1 cellular context compared by ENCODE assay signal in the genomic region with DNA sequence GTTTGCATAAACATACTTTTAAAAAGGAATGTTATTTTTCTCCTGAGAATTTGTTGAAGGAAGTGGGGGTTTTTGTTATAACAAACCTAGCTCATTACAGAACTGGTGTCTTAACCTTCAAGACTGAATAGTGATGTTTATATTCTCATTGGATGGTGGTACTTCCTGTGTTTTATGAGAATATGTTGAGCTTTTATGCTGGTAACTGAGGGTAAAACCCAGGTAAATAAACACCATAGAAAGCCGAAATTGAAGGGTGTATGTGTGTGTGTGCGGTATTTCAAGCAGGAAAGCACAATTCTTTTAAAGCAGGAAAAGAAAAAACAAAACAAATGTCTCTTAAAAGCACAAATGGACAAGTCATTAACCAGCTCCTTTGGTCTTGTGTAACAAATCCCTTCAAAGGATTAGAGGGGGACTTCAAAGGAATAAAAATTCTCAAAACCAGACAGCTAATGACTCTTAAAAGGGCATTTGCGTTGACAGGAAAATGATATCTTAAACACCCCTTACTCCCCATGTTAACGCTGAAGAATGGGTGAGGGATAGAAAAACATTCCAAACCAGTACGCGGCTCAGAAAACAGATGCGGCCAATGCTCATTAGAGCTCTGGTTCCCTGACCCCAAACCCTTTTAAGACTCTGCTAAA.
A peak's percentile ranks its signal among the peaks of the same experiment; 100 is the strongest.
TF ChIP-seq lines count a peak whose summit lies in the region.

No MANE protein-coding gene starts in this region.

TF ChIP-seq in GM12878, 131 proteins besides CTCF, POLR2A, EP300 and RAD21:
- TF ChIP-seq EZH2 (IDR thresholded peaks at IDR 0.05; ENCODE audit: borderline replicate concordance, control insufficient read depth, low read depth, low read length) (peak; percentile 22; the same call in 1 of the 2 replicates), RELA (IDR thresholded peaks at IDR 0.05; ENCODE audit: borderline replicate concordance, partially characterized antibody) (no peak)
